In the genomic region with DNA sequence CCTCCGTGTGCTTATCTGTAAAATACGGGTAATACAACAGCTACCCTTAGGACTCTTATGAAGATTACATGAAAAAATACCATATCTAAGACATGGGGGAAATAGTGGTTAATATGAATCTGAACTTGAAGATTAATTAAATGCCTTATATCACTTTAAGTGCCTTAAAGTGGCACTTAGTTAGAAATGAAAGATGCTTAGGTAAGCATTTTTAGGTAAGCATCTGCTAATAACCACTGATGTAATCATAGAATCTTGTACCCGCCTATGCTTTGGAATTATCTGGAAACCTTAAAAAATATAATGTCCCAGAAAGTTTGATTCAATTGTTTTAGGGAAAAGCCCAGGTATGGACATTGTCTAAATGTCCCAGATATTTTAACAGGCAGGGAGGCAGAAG, we compare ENCODE assay signal across 17 cellular contexts. TPM values are rescaled to one million over a fixed set of nuclear protein-coding genes. Genes with fewer than 3 reads are reported as not detected.
A peak's percentile ranks its signal among the peaks of the same experiment; 100 is the strongest.
DNase-seq lines count a peak whose midpoint lies in the region; ATAC-seq, FAIRE-seq and TF ChIP-seq lines count a peak whose summit lies in the region.
"Had no signal": no experiment of that assay in that cellular context is flagged by ENCODE, and none has a peak within 500 bp of the region (broad histone marks: within the 10 kb centered on the region; RNA-seq: fewer than 3 reads in every experiment).

No MANE protein-coding gene starts in this region.

- POLR2A ChIA-PET in HepG2 (lab: Yijun Ruan, JAX) = no interaction called here

- DNase-seq in HepG2 (ENCODE audit: low spot score) (no peak), right lobe of liver (no peak), MM.1S (no peak), progenitor cell of endocrine pancreas (ENCODE audit: low spot score, unreplicated experiment) (no peak), NCI-H187 (lab: John Stamatoyannopoulos, UW) (no peak), sigmoid colon (no peak)
- DNase-seq in activated naive CD8-positive, alpha-beta T cell treated with anti-CD3 and anti-CD28 coated beads, Interleukin-2, amount 50 U/mL, for 24 hours = no peak
- DNase-seq: EL, H7, Kasumi-1, NCI-H1105 treated with DMSO at 0.1 percent for 48 hours, NCI-H187 treated with DMSO at 0.1 percent for 48 hours, NCI-H526 treated with DMSO at 0.1 percent for 48 hours, PC-9 had no signal

- no peak for TF ChIP-seq RAD21 in HepG2 (CRISPR knock-in tag; IDR thresholded peaks at IDR 0.05)

- H4K20me1 ChIP-seq in HepG2 (ENCODE audit: insufficient read depth, low read length) (no peaks in the 10 kb centered on the region), MM.1S (ENCODE audit: insufficient read depth, low read length) (no peaks in the 10 kb centered on the region)

- H3K4me1 ChIP-seq in HepG2 (ENCODE audit: insufficient read depth, low read length) (no peaks in the 10 kb centered on the region), right lobe of liver (no peaks in the 10 kb centered on the region), MM.1S (ENCODE audit: low read length) (peaks cover 38% of the 10 kb centered on the region), sigmoid colon (no peaks in the 10 kb centered on the region)
- H3K4me1 ChIP-seq: SJSA1 had no signal

- no peaks in the 10 kb centered on the region for H3K36me3 Mint-ChIP-seq in activated naive CD8-positive, alpha-beta T cell treated with anti-CD3 and anti-CD28 coated beads, Interleukin-2, amount 50 U/mL, for 24 hours (ENCODE audit: low read depth)
- H3K36me3 Mint-ChIP-seq in progenitor cell of endocrine pancreas (ENCODE audit: insufficient read depth) = no peaks in the 10 kb centered on the region
- H3K36me3 Mint-ChIP-seq: CD14-positive monocyte had no signal

- H2AFZ ChIP-seq in HepG2 (ENCODE audit: low read length) (no peak overlapping the region), MM.1S (ENCODE audit: low read length) (no peak overlapping the region)
- H2AFZ ChIP-seq: PC-9 had no signal

- in situ Hi-C loops in HepG2 (cut with HindIII; ENCODE audit: extremely low pct_ligation_motif_present, low pct_unique_long_range_greater_than_20kb) = no loop called here

- peaks cover 17% of the 10 kb centered on the region for H3K9me3 Mint-ChIP-seq in activated naive CD8-positive, alpha-beta T cell treated with anti-CD3 and anti-CD28 coated beads, Interleukin-2, amount 50 U/mL, for 24 hours
- H3K9me3 Mint-ChIP-seq in progenitor cell of endocrine pancreas (ENCODE audit: low read depth) = no peaks in the 10 kb centered on the region

- peaks cover 24% of the 10 kb centered on the region for H3K4me1 Mint-ChIP-seq in activated naive CD8-positive, alpha-beta T cell treated with anti-CD3 and anti-CD28 coated beads, Interleukin-2, amount 50 U/mL, for 24 hours
- H3K4me1 Mint-ChIP-seq in progenitor cell of endocrine pancreas (ENCODE audit: low read depth) = peaks cover 14% of the 10 kb centered on the region

- H3K9me2 ChIP-seq in MM.1S (replicated peaks; ENCODE audit: insufficient read depth, low read length) = no peaks in the 10 kb centered on the region

- H3K27me3 ChIP-seq in HepG2 (ENCODE audit: control insufficient read depth in 1 of 2, insufficient read depth in 2 of 2, low read length in 2 of 2) (no peaks in the 10 kb centered on the region; a peak in 1 of 5 replicates), right lobe of liver (no peaks in the 10 kb centered on the region), MM.1S (replicated peaks; ENCODE audit: insufficient read depth, low read length) (no peaks in the 10 kb centered on the region), sigmoid colon (no peaks in the 10 kb centered on the region)
- H3K27me3 ChIP-seq: SJSA1 had no signal

- no peaks in the 10 kb centered on the region for H3K36me3 ChIP-seq in HepG2 (replicated peaks in 1 of 2; ENCODE audit: control insufficient read depth in 1 of 2, insufficient read depth in 2 of 2, low read length in 2 of 2)
- H3K36me3 ChIP-seq in right lobe of liver = no peaks in the 10 kb centered on the region
- no peaks in the 10 kb centered on the region for H3K36me3 ChIP-seq in MM.1S (replicated peaks; ENCODE audit: insufficient read depth, low read length)
- H3K36me3 ChIP-seq in sigmoid colon = no peaks in the 10 kb centered on the region
- H3K36me3 ChIP-seq: SJSA1 had no signal

- 2% methylated on average over 3 of the region's 3 CpGs for WGBS in HepG2 (ENCODE audit: low lambda C conversion rate)
- WGBS in right lobe of liver (ENCODE audit: insufficient coverage, low coverage, low lambda C conversion rate, missing lambda C conversion rate) = 65% methylated on average over 3 of the region's 3 CpGs
- 72 to 93% methylated on average over 3 of the region's 3 CpGs for WGBS in sigmoid colon, 2 donors

- H3F3A ChIP-seq in MM.1S (ENCODE audit: insufficient read depth, low read length) = peaks cover 16% of the 10 kb centered on the region

- H3K79me2 ChIP-seq in HepG2 (ENCODE audit: insufficient read depth, low read length) = no peaks in the 10 kb centered on the region
- no peaks in the 10 kb centered on the region for H3K79me2 ChIP-seq in MM.1S (ENCODE audit: low read length)

- no peaks in the 10 kb centered on the region for H3K27me3 Mint-ChIP-seq in activated naive CD8-positive, alpha-beta T cell treated with anti-CD3 and anti-CD28 coated beads, Interleukin-2, amount 50 U/mL, for 24 hours
- H3K27me3 Mint-ChIP-seq in progenitor cell of endocrine pancreas = peaks cover 9% of the 10 kb centered on the region

- no peak for TF ChIP-seq CTCF in HepG2 (CRISPR knock-in tag; IDR thresholded peaks at IDR 0.05)
- no peak for TF ChIP-seq CTCF in right lobe of liver (IDR thresholded peaks at IDR 0.05)
- no peak for TF ChIP-seq CTCF in MM.1S (IDR thresholded peaks at IDR 0.05; ENCODE audit: low read length)
- no peak for TF ChIP-seq CTCF in progenitor cell of endocrine pancreas (IDR thresholded peaks at IDR 0.05; ENCODE audit: unreplicated experiment)
- no peak for TF ChIP-seq CTCF in sigmoid colon (IDR thresholded peaks at IDR 0.05)

- CTCF ChIA-PET in HepG2 (lab: Yijun Ruan, JAX; ENCODE audit: low intra/inter-chr PET ratio, low total read pairs) = no interaction called here

- FAIRE-seq in HepG2 (lab: Jason Lieb, UNC) = no peak

- ATAC-seq in HepG2 (no peak), right lobe of liver (no peak), HG03280 (IDR thresholded peaks at IDR 0.05; ENCODE audit: unreplicated experiment) (no peak)
- ATAC-seq in activated naive CD8-positive, alpha-beta T cell treated with anti-CD3 and anti-CD28 coated beads, Interleukin-2, amount 50 U/mL, for 24 hours = no peak

- H3K4me3 ChIP-seq in HepG2 (replicated peaks in 1 of 3; ENCODE audit: insufficient read depth in 1 of 3, low read depth in 2 of 3, low read length in 3 of 3) = no peak overlapping the region
- H3K4me3 ChIP-seq in right lobe of liver = no peak overlapping the region
- no peak overlapping the region for H3K4me3 ChIP-seq in MM.1S (ENCODE audit: low read length)
- no peak overlapping the region for H3K4me3 ChIP-seq in sigmoid colon
- H3K4me3 ChIP-seq: PC-9, SJSA1 had no signal

- TF ChIP-seq EP300 in HepG2 (IDR thresholded peaks at IDR 0.05; ENCODE audit: low read depth in 2 of 2, low read length in 2 of 2) (no peak), HepG2 (CRISPR knock-in tag; IDR thresholded peaks at IDR 0.05; ENCODE audit: borderline replicate concordance) (no peak), sigmoid colon (IDR thresholded peaks at IDR 0.05) (no peak)

- H3K27ac Mint-ChIP-seq in activated naive CD8-positive, alpha-beta T cell treated with anti-CD3 and anti-CD28 coated beads, Interleukin-2, amount 50 U/mL, for 24 hours = peak overlapping the region; percentile 70
- H3K27ac Mint-ChIP-seq in progenitor cell of endocrine pancreas = peak overlapping the region; percentile 1
- H3K27ac Mint-ChIP-seq: CD14-positive monocyte had no signal

- H3K4me2 ChIP-seq in HepG2 (ENCODE audit: low read depth, low read length) (no peak overlapping the region), MM.1S (ENCODE audit: low read depth, low read length) (0 out of 2 replicates have a peak overlapping the region, but pooled peaks have one; percentile 40)
- H3K4me2 ChIP-seq: PC-9 had no signal

- no peak overlapping the region for H3K4me3 Mint-ChIP-seq in activated naive CD8-positive, alpha-beta T cell treated with anti-CD3 and anti-CD28 coated beads, Interleukin-2, amount 50 U/mL, for 24 hours
- H3K4me3 Mint-ChIP-seq in progenitor cell of endocrine pancreas (ENCODE audit: low read depth) = no peak overlapping the region
- H3K4me3 Mint-ChIP-seq: CD14-positive monocyte had no signal

- no TSS peak for BruUV-seq in HepG2 (replicated peaks; lab: Mats Ljungman, UMichigan)

- intact Hi-C loops in HepG2 (cut with micrococcal nuclease; ENCODE audit: unreplicated experiment) (no loop called here), right lobe of liver (cut with DNase I) (no loop called here), sigmoid colon (cut with DNase I) (no loop called here)

- H3K9me3 ChIP-seq in HepG2 (ENCODE audit: low read length) = no peaks in the 10 kb centered on the region
- H3K9me3 ChIP-seq in right lobe of liver = no peaks in the 10 kb centered on the region
- H3K9me3 ChIP-seq in MM.1S (replicated peaks; ENCODE audit: insufficient read depth, low read length) = no peaks in the 10 kb centered on the region
- H3K9me3 ChIP-seq in sigmoid colon = no peaks in the 10 kb centered on the region
- H3K9me3 ChIP-seq: SJSA1 had no signal

- TF ChIP-seq POLR2A in HepG2 (IDR thresholded peaks at IDR 0.05; ENCODE audit: insufficient read depth in 1 of 2, low read depth in 2 of 2, low read length in 2 of 2) = no peak
- no peak for TF ChIP-seq POLR2A in right lobe of liver (IDR thresholded peaks at IDR 0.05)
- TF ChIP-seq POLR2A in sigmoid colon (IDR thresholded peaks at IDR 0.05) = no peak

- H3K9ac ChIP-seq in HepG2 (ENCODE audit: insufficient read depth, low read depth, low read length) (no peak overlapping the region), MM.1S (ENCODE audit: low read length) (no peak overlapping the region)

- H3K27ac ChIP-seq in HepG2 (ENCODE audit: extremely low read length, insufficient read depth, low read length) (no peak overlapping the region), right lobe of liver (no peak overlapping the region), MM.1S (ENCODE audit: low read length) (peak overlapping the region; percentile 86; the same call in 1 of the 2 replicates), sigmoid colon (no peak overlapping the region)
- H3K27ac ChIP-seq: PC-9, SJSA1 had no signal

RNA-seq across cellular contexts. Expression of a gene that starts 12.2 kb away (rescaled TPM):
- total RNA-seq in HepG2 (2016; rRNA removed; fragmentation: Illumina TruSeq; extraction: Trizol) (not detected in 2 replicates), right lobe of liver (not detected), progenitor cell of endocrine pancreas (not detected in 2 replicates), sigmoid colon (not detected)
- not detected in 2 replicates for total RNA-seq in HepG2 (2016; cell fraction: cytosol; rRNA removed; fragmentation: Illumina TruSeq; extraction: Trizol; ENCODE audit: low read depth)
- not detected in 2 replicates for total RNA-seq in HepG2 (2016; cell fraction: insoluble cytoplasmic fraction; rRNA removed; fragmentation: Illumina TruSeq; extraction: Trizol)
- total RNA-seq in HepG2 (2016; cell fraction: membrane; rRNA removed; fragmentation: Illumina TruSeq; extraction: Trizol) = not detected in 2 replicates
- total RNA-seq in HepG2 (2016; cell fraction: nucleus; rRNA removed; fragmentation: Illumina TruSeq; extraction: Trizol) = not detected in 2 replicates
- polyA plus RNA-seq in HepG2 (2011; rRNA removed) (not detected in 2 replicates), sigmoid colon (under 1 TPM in 1 of 3 donors, not detected in 2; 0.44 TPM)
- not detected in 2 replicates for polyA plus RNA-seq in HepG2 (2011; cell fraction: cytosol; rRNA removed)
- not detected in 2 replicates for polyA plus RNA-seq in HepG2 (2011; cell fraction: nucleus; rRNA removed)
- polyA plus RNA-seq in HepG2 (2012) = not detected in 2 replicates
- not detected in 2 replicates for polyA plus RNA-seq in HepG2 (2016; cell fraction: cytosol; fragmentation: Illumina TruSeq; extraction: Trizol; ENCODE audit: low read depth)
- not detected in 2 replicates for polyA plus RNA-seq in HepG2 (2016; cell fraction: insoluble cytoplasmic fraction; fragmentation: Illumina TruSeq; extraction: Trizol; ENCODE audit: low read depth)
- polyA plus RNA-seq in HepG2 (2016; cell fraction: membrane; fragmentation: Illumina TruSeq; extraction: Trizol; ENCODE audit: low read depth) = not detected in 2 replicates
- not detected in 2 replicates for polyA plus RNA-seq in HepG2 (2016; cell fraction: nucleus; fragmentation: Illumina TruSeq; extraction: Trizol; ENCODE audit: insufficient read depth, low read depth)
- polyA minus RNA-seq in HepG2 (2011; rRNA and poly(A)+ RNA removed; ENCODE audit: low replicate concordance) = not detected in 2 replicates
- polyA minus RNA-seq in HepG2 (2011; cell fraction: cytosol; rRNA and poly(A)+ RNA removed) = not detected in 2 replicates
- polyA minus RNA-seq in HepG2 (2011; cell fraction: nucleus; rRNA and poly(A)+ RNA removed) = not detected in 2 replicates
- total RNA-seq: H7, PC-9, SJSA1 had no signal
- polyA plus RNA-seq: CD14-positive monocyte had no signal
